Comparison of ENCODE assay signal across 30 cellular contexts in the genomic region with DNA sequence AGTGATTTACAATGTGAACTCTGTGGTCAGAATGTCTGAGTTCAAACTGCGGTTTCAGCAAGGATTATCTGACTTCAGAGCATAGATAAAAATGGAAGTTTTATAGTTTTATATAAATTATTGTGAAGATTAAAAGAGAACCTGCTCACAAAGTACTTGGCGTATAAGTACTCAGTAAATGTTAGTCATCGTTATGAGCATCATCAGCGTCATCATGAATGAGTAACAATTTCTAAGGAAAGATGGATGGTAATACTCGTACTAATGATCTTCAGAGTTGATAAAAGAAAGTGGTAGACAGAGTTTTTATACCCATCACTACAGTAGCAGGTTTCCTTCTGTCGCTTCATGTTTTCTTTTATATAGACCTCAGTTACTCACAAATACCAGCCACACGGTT.
"Had no signal": no experiment of that assay in that cellular context is flagged by ENCODE, and none has a peak within 500 bp of the region (broad histone marks: within the 10 kb centered on the region; RNA-seq: fewer than 3 reads in every experiment).

No MANE protein-coding gene starts in this region.

- H3K36me3 Mint-ChIP-seq: activated naive CD4-positive, alpha-beta T cell treated with anti-CD3 and anti-CD28 coated beads, Interleukin-2, amount 50 U/mL, for 72 hours; WTC11 had no signal

- H3K27me3 ChIP-seq: MG63, Peyer's patch had no signal

- H3K36me3 ChIP-seq: MG63, Peyer's patch had no signal

- ATAC-seq: activated CD8-positive, alpha-beta T cell treated with anti-CD3 and anti-CD28 coated beads, Interleukin-2, amount 10 ng/mL, durations not matched to agents 7 days and 5 days; activated naive CD4-positive, alpha-beta T cell treated with anti-CD3 and anti-CD28 coated beads, Interleukin-2, amount 50 U/mL, for 72 hours; K562; WTC11 had no signal

- H3K4me3 ChIP-seq: K562, MG63, Peyer's patch had no signal

- H3K9me3 ChIP-seq: MG63, Peyer's patch had no signal

- H3K9me3 Mint-ChIP-seq: activated naive CD4-positive, alpha-beta T cell treated with anti-CD3 and anti-CD28 coated beads, Interleukin-2, amount 50 U/mL, for 72 hours; T-helper 2 cell treated with Interferon-gamma antibody and Interleukin-4, amounts not matched to agents 5 μg/mL and 100 μg/mL, for 36 hours; WTC11 had no signal

- H3K27ac ChIP-seq: Peyer's patch had no signal

- H3K4me1 ChIP-seq: Peyer's patch had no signal

- DNase-seq: activated CD4-positive, alpha-beta T cell treated with anti-CD3 and anti-CD28 coated beads for 48 hours; activated CD4-positive, alpha-beta T cell treated with anti-CD3 and anti-CD28 coated beads, Interleukin-2, amount 50 U/mL, for 4 hours; activated CD4-positive, CD25-positive, alpha-beta regulatory T cell treated with anti-CD3 and anti-CD28 coated beads, Interleukin-2, amount 50 U/mL, for 72 hours; activated CD8-positive, alpha-beta memory T cell treated with anti-CD3 and anti-CD28 coated beads, Interleukin-2, amount 50 U/mL, for 48 hours; activated CD8-positive, alpha-beta T cell treated with anti-CD3 and anti-CD28 coated beads, Interleukin-2, amount 10 ng/mL, durations not matched to agents 7 days and 5 days; activated effector memory CD4-positive, alpha-beta T cell treated with anti-CD3 and anti-CD28 coated beads, Interleukin-2, amount 50 U/mL, for 16 hours; activated naive CD4-positive, alpha-beta T cell treated with Interleukin-2 at 50 U/mL for 16 hours; activated T-cell treated with anti-CD3 and anti-CD28 coated beads, Interleukin-2, amount 50 U/mL, for 1 hour; caudate nucleus; Karpas-422; MG63; MV-4-11; NCI-H1092 treated with DMSO at 0.1 percent for 48 hours; NCI-H1417 treated with DMSO at 0.1 percent for 48 hours; NCI-H1694; NCI-H2029; NCI-H2107; NCI-H2171 treated with DMSO at 0.1 percent for 48 hours; NCI-H345; NCI-H510A; NCI-H526 treated with DMSO at 0.1 percent for 48 hours; NCI-H82; OCI-M1; Peyer's patch; SIG-M5; T-helper 1 cell had no signal

- H3K27ac Mint-ChIP-seq: activated CD8-positive, alpha-beta T cell treated with anti-CD3 and anti-CD28 coated beads, Interleukin-2, amount 10 ng/mL, durations not matched to agents 7 days and 5 days; activated naive CD4-positive, alpha-beta T cell treated with anti-CD3 and anti-CD28 coated beads, Interleukin-2, amount 50 U/mL, for 72 hours; T-helper 2 cell treated with Interferon-gamma antibody and Interleukin-4, amounts not matched to agents 5 μg/mL and 100 μg/mL, for 36 hours; WTC11 had no signal

- H3K4me3 Mint-ChIP-seq: activated CD8-positive, alpha-beta T cell treated with anti-CD3 and anti-CD28 coated beads, Interleukin-2, amount 10 ng/mL, durations not matched to agents 7 days and 5 days; T-helper 2 cell treated with Interferon-gamma antibody and Interleukin-4, amounts not matched to agents 5 μg/mL and 100 μg/mL, for 36 hours; WTC11 had no signal
